ENCODE assay signal across 1 cellular context in genomic region chr22:50270302-50271010, GRCh38.
A peak's percentile ranks its signal among the peaks of the same experiment; 100 is the strongest.
TF ChIP-seq lines count a peak whose summit lies in the region.

Gene MAPK11, minus strand, starts transcription at chr22:50270380. Its CDS starts 88 bp downstream, at chr22:50270292.

TF ChIP-seq in SK-N-SH, 30 proteins besides CTCF, POLR2A, EP300 and RAD21 (continued from another document):
- TF ChIP-seq NFIC (IDR thresholded peaks at IDR 0.05; ENCODE audit: borderline replicate concordance) (no peak), MAX (IDR thresholded peaks at IDR 0.05; ENCODE audit: low read depth) (peak; percentile 22; the same call in 1 of the 2 replicates), REST (IDR thresholded peaks at IDR 0.05; ENCODE audit: low read depth, low read length) (peak; percentile 97), MXI1 (IDR thresholded peaks at IDR 0.05; ENCODE audit: low read depth, low read length) (peak; percentile 12; the same call in 1 of the 2 replicates), PBX3 (IDR thresholded peaks at IDR 0.05) (no peak), FOSL2 (IDR thresholded peaks at IDR 0.05; ENCODE audit: borderline replicate concordance, low read depth) (no peak), RFX5 (IDR thresholded peaks at IDR 0.05; ENCODE audit: low read length) (no peak), ELF1 (IDR thresholded peaks at IDR 0.05) (no peak), NRF1 (IDR thresholded peaks at IDR 0.05; ENCODE audit: low read depth, low read length) (no peak), FOXJ3 (CRISPR knock-in tag; IDR thresholded peaks at IDR 0.05) (no peak), USF2 (IDR thresholded peaks at IDR 0.05; ENCODE audit: borderline replicate concordance, low read depth, low read length) (no peak), IRF3 (IDR thresholded peaks at IDR 0.05; ENCODE audit: low read depth, low read length) (no peak), GATA2 (CRISPR knock-in tag; IDR thresholded peaks at IDR 0.05) (no peak)
